22 cellular contexts compared by ENCODE assay signal in the genomic region with DNA sequence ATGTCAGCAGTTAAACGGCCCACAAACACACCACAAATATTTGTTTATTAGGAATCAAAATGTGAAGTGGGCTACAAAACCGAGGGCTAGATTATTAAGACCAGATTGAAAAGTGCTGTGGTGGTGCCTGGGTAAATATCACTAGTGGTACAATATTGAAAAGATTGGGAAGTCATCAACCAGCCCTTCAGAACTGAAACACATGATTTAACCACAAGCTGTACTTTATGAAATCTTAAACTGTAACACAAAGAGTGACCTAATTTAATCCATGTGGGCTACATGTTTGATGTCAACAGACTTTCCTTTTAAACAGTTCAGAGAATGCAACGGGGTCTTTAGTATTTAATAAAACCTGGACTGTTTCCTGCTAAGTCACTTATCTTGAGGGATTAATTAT.
DNase-seq lines count a peak whose midpoint lies in the region; ATAC-seq and TF ChIP-seq lines count a peak whose summit lies in the region.
"Had no signal": no experiment of that assay in that cellular context is flagged by ENCODE, and none has a peak within 500 bp of the region (broad histone marks: within the 10 kb centered on the region; RNA-seq: fewer than 3 reads in every experiment).

No MANE protein-coding gene starts in this region.

- TF ChIP-seq CTCF in foreskin fibroblast (IDR thresholded peaks at IDR 0.05; ENCODE audit: low read depth, low read length) (no peak), coronary artery (IDR thresholded peaks at IDR 0.05) (no peak)

- no peak overlapping the region for H3K27ac ChIP-seq in coronary artery
- H3K27ac ChIP-seq: adrenal gland, cardiac muscle cell, RWPE1, tibial artery had no signal

- DNase-seq in H4 (ENCODE audit: low spot score) (peak; percentile 10), foreskin fibroblast (peak; percentile 26 to 68), AG08396 (ENCODE audit: low spot score) (no peak), coronary artery (ENCODE audit: low spot score) (no peak)
- DNase-seq: activated CD4-positive, alpha-beta memory T cell treated with anti-CD3 and anti-CD28 coated beads, Interleukin-2, amount 10 ng/mL, durations not matched to agents 7 days and 5 days; activated CD4-positive, CD25-positive, alpha-beta regulatory T cell; activated gamma-delta T cell treated with Interleukin-2 at 50 U/mL for 16 hours; activated T-cell treated with anti-CD3 and anti-CD28 coated beads for 4 hours; adrenal gland; C1 segment of cervical spinal cord; NCI-H187 treated with DMSO at 0.1 percent for 48 hours; NCI-H510A treated with DMSO at 0.1 percent for 48 hours; nephron progenitor cell; posterior cingulate gyrus; stimulated activated naive CD8-positive, alpha-beta T cell treated with anti-CD3 and anti-CD28 coated beads, Interleukin-15, Interleukin-2, amounts not matched to agents 100 U/mL and 50 U/mL, for 24 hours; T1000; tibial artery had no signal

- ATAC-seq in SK-N-SH treated with all-trans-retinoic acid at 6 μM for 48 hours (peak; percentile 60), HG02885 (IDR thresholded peaks at IDR 0.05; ENCODE audit: poor library complexity, unreplicated experiment) (no peak), HG03469 (IDR thresholded peaks at IDR 0.05; ENCODE audit: unreplicated experiment) (no peak)
- ATAC-seq: stimulated activated naive CD8-positive, alpha-beta T cell treated with anti-CD3 and anti-CD28 coated beads, Interleukin-15, Interleukin-2, amounts not matched to agents 100 U/mL and 50 U/mL, for 24 hours had no signal

- H3K4me3 ChIP-seq in foreskin fibroblast (ENCODE audit: low read depth in 1 of 2, low read length in 2 of 2) (no peak overlapping the region), coronary artery (no peak overlapping the region)
- H3K4me3 ChIP-seq: adrenal gland, cardiac muscle cell, tibial artery had no signal

TF ChIP-seq in SK-N-SH treated with all-trans-retinoic acid at 6 μM for 48 hours, 23 proteins besides CTCF, POLR2A, EP300 and RAD21:
- TF ChIP-seq PPARA (CRISPR knock-in tag; IDR thresholded peaks at IDR 0.05; ENCODE audit: borderline replicate concordance) (no peak), ESRRG (CRISPR knock-in tag; IDR thresholded peaks at IDR 0.05) (no peak), GLIS3 (CRISPR knock-in tag; IDR thresholded peaks at IDR 0.05) (no peak), ARNTL (CRISPR knock-in tag; IDR thresholded peaks at IDR 0.05; ENCODE audit: borderline replicate concordance, low read depth) (no peak), BACH2 (CRISPR knock-in tag; IDR thresholded peaks at IDR 0.05; ENCODE audit: borderline replicate concordance) (no peak), ZNF8 (CRISPR knock-in tag; IDR thresholded peaks at IDR 0.05) (no peak), ZFP30 (CRISPR knock-in tag; IDR thresholded peaks at IDR 0.05) (no peak), SNAI2 (CRISPR knock-in tag; IDR thresholded peaks at IDR 0.05) (no peak), TCF4 (CRISPR knock-in tag; IDR thresholded peaks at IDR 0.05; ENCODE audit: borderline replicate concordance) (no peak), ZC3H10 (CRISPR knock-in tag; IDR thresholded peaks at IDR 0.05) (no peak), OSR1 (CRISPR knock-in tag; IDR thresholded peaks at IDR 0.05) (no peak), TOX (CRISPR knock-in tag; IDR thresholded peaks at IDR 0.05; ENCODE audit: borderline replicate concordance) (no peak), ZNF565 (CRISPR knock-in tag; conservative IDR thresholded peaks at IDR 0.05; ENCODE audit: low read depth) (no peak), RARB (CRISPR knock-in tag; IDR thresholded peaks at IDR 0.05) (no peak), ISL1 (CRISPR knock-in tag; IDR thresholded peaks at IDR 0.05) (no peak)
- TF ChIP-seq, protein P1, sequence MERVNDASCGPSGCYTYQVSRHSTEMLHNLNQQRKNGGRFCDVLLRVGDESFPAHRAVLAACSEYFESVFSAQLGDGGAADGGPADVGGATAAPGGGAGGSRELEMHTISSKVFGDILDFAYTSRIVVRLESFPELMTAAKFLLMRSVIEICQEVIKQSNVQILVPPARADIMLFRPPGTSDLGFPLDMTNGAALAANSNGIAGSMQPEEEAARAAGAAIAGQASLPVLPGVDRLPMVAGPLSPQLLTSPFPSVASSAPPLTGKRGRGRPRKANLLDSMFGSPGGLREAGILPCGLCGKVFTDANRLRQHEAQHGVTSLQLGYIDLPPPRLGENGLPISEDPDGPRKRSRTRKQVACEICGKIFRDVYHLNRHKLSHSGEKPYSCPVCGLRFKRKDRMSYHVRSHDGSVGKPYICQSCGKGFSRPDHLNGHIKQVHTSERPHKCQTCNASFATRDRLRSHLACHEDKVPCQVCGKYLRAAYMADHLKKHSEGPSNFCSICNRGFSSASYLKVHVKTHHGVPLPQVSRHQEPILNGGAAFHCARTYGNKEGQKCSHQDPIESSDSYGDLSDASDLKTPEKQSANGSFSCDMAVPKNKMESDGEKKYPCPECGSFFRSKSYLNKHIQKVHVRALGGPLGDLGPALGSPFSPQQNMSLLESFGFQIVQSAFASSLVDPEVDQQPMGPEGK (CRISPR knock-in tag; IDR thresholded peaks at IDR 0.05; ENCODE audit: borderline replicate concordance) = no peak
- TF ChIP-seq, protein P2, sequence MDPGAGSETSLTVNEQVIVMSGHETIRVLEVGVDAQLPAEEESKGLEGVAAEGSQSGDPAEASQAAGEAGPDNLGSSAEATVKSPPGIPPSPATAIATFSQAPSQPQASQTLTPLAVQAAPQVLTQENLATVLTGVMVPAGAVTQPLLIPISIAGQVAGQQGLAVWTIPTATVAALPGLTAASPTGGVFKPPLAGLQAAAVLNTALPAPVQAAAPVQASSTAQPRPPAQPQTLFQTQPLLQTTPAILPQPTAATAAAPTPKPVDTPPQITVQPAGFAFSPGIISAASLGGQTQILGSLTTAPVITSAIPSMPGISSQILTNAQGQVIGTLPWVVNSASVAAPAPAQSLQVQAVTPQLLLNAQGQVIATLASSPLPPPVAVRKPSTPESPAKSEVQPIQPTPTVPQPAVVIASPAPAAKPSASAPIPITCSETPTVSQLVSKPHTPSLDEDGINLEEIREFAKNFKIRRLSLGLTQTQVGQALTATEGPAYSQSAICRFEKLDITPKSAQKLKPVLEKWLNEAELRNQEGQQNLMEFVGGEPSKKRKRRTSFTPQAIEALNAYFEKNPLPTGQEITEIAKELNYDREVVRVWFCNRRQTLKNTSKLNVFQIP (CRISPR knock-in tag; IDR thresholded peaks at IDR 0.05; ENCODE audit: borderline replicate concordance, low read depth) = no peak
- TF ChIP-seq, protein P3, sequence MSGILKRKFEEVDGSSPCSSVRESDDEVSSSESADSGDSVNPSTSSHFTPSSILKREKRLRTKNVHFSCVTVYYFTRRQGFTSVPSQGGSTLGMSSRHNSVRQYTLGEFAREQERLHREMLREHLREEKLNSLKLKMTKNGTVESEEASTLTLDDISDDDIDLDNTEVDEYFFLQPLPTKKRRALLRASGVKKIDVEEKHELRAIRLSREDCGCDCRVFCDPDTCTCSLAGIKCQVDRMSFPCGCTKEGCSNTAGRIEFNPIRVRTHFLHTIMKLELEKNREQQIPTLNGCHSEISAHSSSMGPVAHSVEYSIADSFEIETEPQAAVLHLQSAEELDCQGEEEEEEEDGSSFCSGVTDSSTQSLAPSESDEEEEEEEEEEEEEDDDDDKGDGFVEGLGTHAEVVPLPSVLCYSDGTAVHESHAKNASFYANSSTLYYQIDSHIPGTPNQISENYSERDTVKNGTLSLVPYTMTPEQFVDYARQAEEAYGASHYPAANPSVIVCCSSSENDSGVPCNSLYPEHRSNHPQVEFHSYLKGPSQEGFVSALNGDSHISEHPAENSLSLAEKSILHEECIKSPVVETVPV (CRISPR knock-in tag; IDR thresholded peaks at IDR 0.05) = no peak
- TF ChIP-seq, protein P4, sequence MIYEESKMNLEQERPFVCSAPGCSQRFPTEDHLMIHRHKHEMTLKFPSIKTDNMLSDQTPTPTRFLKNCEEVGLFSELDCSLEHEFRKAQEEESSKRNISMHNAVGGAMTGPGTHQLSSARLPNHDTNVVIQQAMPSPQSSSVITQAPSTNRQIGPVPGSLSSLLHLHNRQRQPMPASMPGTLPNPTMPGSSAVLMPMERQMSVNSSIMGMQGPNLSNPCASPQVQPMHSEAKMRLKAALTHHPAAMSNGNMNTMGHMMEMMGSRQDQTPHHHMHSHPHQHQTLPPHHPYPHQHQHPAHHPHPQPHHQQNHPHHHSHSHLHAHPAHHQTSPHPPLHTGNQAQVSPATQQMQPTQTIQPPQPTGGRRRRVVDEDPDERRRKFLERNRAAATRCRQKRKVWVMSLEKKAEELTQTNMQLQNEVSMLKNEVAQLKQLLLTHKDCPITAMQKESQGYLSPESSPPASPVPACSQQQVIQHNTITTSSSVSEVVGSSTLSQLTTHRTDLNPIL (CRISPR knock-in tag; IDR thresholded peaks at IDR 0.05; ENCODE audit: low read depth) = no peak
- TF ChIP-seq, protein P5, sequence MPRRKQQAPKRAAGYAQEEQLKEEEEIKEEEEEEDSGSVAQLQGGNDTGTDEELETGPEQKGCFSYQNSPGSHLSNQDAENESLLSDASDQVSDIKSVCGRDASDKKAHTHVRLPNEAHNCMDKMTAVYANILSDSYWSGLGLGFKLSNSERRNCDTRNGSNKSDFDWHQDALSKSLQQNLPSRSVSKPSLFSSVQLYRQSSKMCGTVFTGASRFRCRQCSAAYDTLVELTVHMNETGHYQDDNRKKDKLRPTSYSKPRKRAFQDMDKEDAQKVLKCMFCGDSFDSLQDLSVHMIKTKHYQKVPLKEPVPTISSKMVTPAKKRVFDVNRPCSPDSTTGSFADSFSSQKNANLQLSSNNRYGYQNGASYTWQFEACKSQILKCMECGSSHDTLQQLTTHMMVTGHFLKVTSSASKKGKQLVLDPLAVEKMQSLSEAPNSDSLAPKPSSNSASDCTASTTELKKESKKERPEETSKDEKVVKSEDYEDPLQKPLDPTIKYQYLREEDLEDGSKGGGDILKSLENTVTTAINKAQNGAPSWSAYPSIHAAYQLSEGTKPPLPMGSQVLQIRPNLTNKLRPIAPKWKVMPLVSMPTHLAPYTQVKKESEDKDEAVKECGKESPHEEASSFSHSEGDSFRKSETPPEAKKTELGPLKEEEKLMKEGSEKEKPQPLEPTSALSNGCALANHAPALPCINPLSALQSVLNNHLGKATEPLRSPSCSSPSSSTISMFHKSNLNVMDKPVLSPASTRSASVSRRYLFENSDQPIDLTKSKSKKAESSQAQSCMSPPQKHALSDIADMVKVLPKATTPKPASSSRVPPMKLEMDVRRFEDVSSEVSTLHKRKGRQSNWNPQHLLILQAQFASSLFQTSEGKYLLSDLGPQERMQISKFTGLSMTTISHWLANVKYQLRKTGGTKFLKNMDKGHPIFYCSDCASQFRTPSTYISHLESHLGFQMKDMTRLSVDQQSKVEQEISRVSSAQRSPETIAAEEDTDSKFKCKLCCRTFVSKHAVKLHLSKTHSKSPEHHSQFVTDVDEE (CRISPR knock-in tag; IDR thresholded peaks at IDR 0.05) = no peak

Comparison
In these comparisons a context has a peak if more than half of its experiments do, and no peak if none do; other contexts are left out.
1. DNase-seq: peak in H4 (single experiment) and foreskin fibroblast (2 of 2); none in AG08396 (single experiment) and coronary artery (single experiment).